ENCODE assay signal across 9 cellular contexts in genomic region chr1:156725683-156726280, GRCh38. TPM values are rescaled to one million over a fixed set of nuclear protein-coding genes. Genes with fewer than 3 reads are reported as not detected.
DNase-seq lines count a peak whose midpoint lies in the region; ATAC-seq and TF ChIP-seq lines count a peak whose summit lies in the region.
"Had no signal": no experiment of that assay in that cellular context is flagged by ENCODE, and none has a peak within 500 bp of the region (broad histone marks: within the 10 kb centered on the region; RNA-seq: fewer than 3 reads in every experiment).

No MANE protein-coding gene starts in this region.

- H3K4me3 Mint-ChIP-seq in T-cell, result no peak overlapping the region
- H3K4me3 Mint-ChIP-seq: activated naive CD4-positive, alpha-beta T cell treated with anti-CD3 and anti-CD28 coated beads, Interleukin-2, amount 50 U/mL, for 24 hours had no signal

- DNase-seq in CMK (ENCODE audit: low read depth), result peak; percentile 85
- DNase-seq in NCI-H146 treated with DMSO at 0.1 percent for 48 hours (lab: John Stamatoyannopoulos, UW; ENCODE audit: unreplicated experiment), result peak; percentile 77
- DNase-seq in T-cell, result peak; percentile 37 to 81 (median 72)
- peak in 54 of 56 donors; percentile 18 to 93 (median 65) for DNase-seq in amygdala (lab: John Stamatoyannopoulos, UW)
- DNase-seq in right atrium auricular region (ENCODE audit: low spot score), result peak; percentile 93
- DNase-seq in psoas muscle, result peak; percentile 88 to 94

- WGBS in psoas muscle, 3 donors, result 11 to 14% (median 11%) methylated on average over 17 to 18 of the region's 18 CpGs
- WGBS in urinary bladder, result 11% methylated on average over 18 of the region's 18 CpGs

- H3K36me3 ChIP-seq in right atrium auricular region (peaks cover 45% of the 10 kb centered on the region), psoas muscle (ENCODE audit: insufficient read depth in 1 of 2, low read depth in 1 of 2) (peaks cover 7 to 51% of the 10 kb centered on the region in 2 donors), urinary bladder (ENCODE audit: insufficient read depth) (peaks cover 2% of the 10 kb centered on the region)

- intact Hi-C loops in psoas muscle (cut with DNase I), result loop anchor here (1.0 to 5.0 kb wide), 4 partner anchors 35 to 67 kb away; partner anchors contain the start of gene PRCC (in 1 of the 2)

- peak overlapping the region; percentile 35 to 44 for H3K27ac ChIP-seq in right atrium auricular region
- H3K27ac ChIP-seq in psoas muscle, result peak overlapping the region; percentile 67
- H3K27ac ChIP-seq in urinary bladder (ENCODE audit: low read depth), result no peak overlapping the region

- ATAC-seq in GM21717 (IDR thresholded peaks at IDR 0.05; ENCODE audit: unreplicated experiment), result peak; percentile 34
- peak in 3 of 4 experiments; percentile 10 to 36 (median 28) for ATAC-seq in T-cell (replicated peaks in 1 of 4)
- peak; percentile 73 to 78 (median 74) for ATAC-seq in psoas muscle

- H3K9me3 Mint-ChIP-seq in T-cell, result no peaks in the 10 kb centered on the region
- H3K9me3 Mint-ChIP-seq: activated naive CD4-positive, alpha-beta T cell treated with anti-CD3 and anti-CD28 coated beads, Interleukin-2, amount 50 U/mL, for 24 hours had no signal

- H3K9me3 ChIP-seq in right atrium auricular region (no peaks in the 10 kb centered on the region), psoas muscle (no peaks in the 10 kb centered on the region)

- peaks cover 23 to 32% (median 30%) of the 10 kb centered on the region in 3 donors for H3K4me1 Mint-ChIP-seq in T-cell

- H3K4me3 ChIP-seq in right atrium auricular region (peak overlapping the region; percentile 21 to 33), psoas muscle (peak overlapping the region; percentile 80), urinary bladder (ENCODE audit: low read depth, low read length) (peak overlapping the region; percentile 5)

- H3K27ac Mint-ChIP-seq in T-cell, result no peak overlapping the region
- H3K27ac Mint-ChIP-seq: activated naive CD4-positive, alpha-beta T cell treated with anti-CD3 and anti-CD28 coated beads, Interleukin-2, amount 50 U/mL, for 24 hours had no signal

- H3K4me1 ChIP-seq in right atrium auricular region (peaks cover 0 to 43% of the 10 kb centered on the region in 2 donors), psoas muscle (peaks cover 45% of the 10 kb centered on the region), urinary bladder (ENCODE audit: insufficient read depth) (peaks cover 4% of the 10 kb centered on the region)

- peaks cover 23% of the 10 kb centered on the region for H3K36me3 Mint-ChIP-seq in T-cell

- H3K27me3 Mint-ChIP-seq in T-cell, result no peaks in the 10 kb centered on the region
- H3K27me3 Mint-ChIP-seq: activated naive CD4-positive, alpha-beta T cell treated with anti-CD3 and anti-CD28 coated beads, Interleukin-2, amount 50 U/mL, for 24 hours had no signal

- CTCF ChIA-PET in T-cell (lab: Charles Lee), result interaction anchor here (0.5 to 4.7 kb wide), 31 partner anchors 9 to 164 kb away, joined by 3 to 68 read pairs (median 5); partner anchors contain the start of genes CRABP2 (in 1 of the 2), HDGF (in 1 of the 2), MRPL24 (in 1 of the 2) and NES (in 1 of the 2)

- TF ChIP-seq CTCF in right atrium auricular region (IDR thresholded peaks at IDR 0.05), result peak; percentile 84 to 90
- peak; percentile 96 for TF ChIP-seq CTCF in psoas muscle (IDR thresholded peaks at IDR 0.05)

- POLR2A ChIA-PET in T-cell (lab: Charles Lee), result interaction anchor here in 1 of 2 donors (0.6 to 1.2 kb wide), 4 partner anchors 15 to 42 kb away, joined by 3 to 17 read pairs (median 6); partner anchors contain the start of genes HDGF, MRPL24 and PRCC

- no peaks in the 10 kb centered on the region for H3K27me3 ChIP-seq in right atrium auricular region
- H3K27me3 ChIP-seq in psoas muscle (ENCODE audit: insufficient read depth in 3 of 3, low read length in 2 of 3), result no peaks in the 10 kb centered on the region

RNA-seq across cellular contexts. Expression of gene METTL25B, which starts 2.5 kb away (rescaled TPM):
- 10 to 100 TPM; 13.0 to 36.1 (median 32.3) TPM for total RNA-seq in T-cell
- total RNA-seq in right atrium auricular region, result 10 to 100 TPM in 1 of 2 donors, 1 to 10 TPM in 1; 7.4 to 15.6 TPM
- total RNA-seq in psoas muscle, result 10 to 100 TPM; 18.5 to 32.1 (median 28.5) TPM
- polyA plus RNA-seq in psoas muscle, result 10 to 100 TPM; 22.1 to 31.5 (median 27.0) TPM
- total RNA-seq in urinary bladder, result 11.4 TPM
- polyA plus RNA-seq in urinary bladder, result 32.6 TPM

RNA-seq across cellular contexts. Expression of gene ISG20L2, which starts 2.8 kb away (rescaled TPM):
- total RNA-seq in T-cell (10 to 100 TPM; 35.3 to 63.7 (median 44.3) TPM), right atrium auricular region (10 to 100 TPM; 13.6 to 18.0 TPM), psoas muscle (10 to 100 TPM in 3 of 4 donors, 1 to 10 TPM in 1; 7.4 to 19.8 (median 16.5) TPM), urinary bladder (12.5 TPM)
- polyA plus RNA-seq in psoas muscle (10 to 100 TPM in 2 of 3 donors, 1 to 10 TPM in 1; 7.6 to 20.4 (median 20.2) TPM), urinary bladder (22.8 TPM)

RNA-seq across cellular contexts. Expression of gene MRPL24, which starts 15.1 kb away (rescaled TPM):
- total RNA-seq in T-cell (10 to 100 TPM; 23.8 to 66.6 (median 52.6) TPM), right atrium auricular region (10 to 100 TPM; 45.8 to 50.5 TPM), psoas muscle (100 to 1,000 TPM in 2 of 4 donors, 10 to 100 TPM in 2; 86.1 to 137 (median 99.8) TPM), urinary bladder (25.8 TPM)
- polyA plus RNA-seq in psoas muscle (100 to 1,000 TPM; 140 to 174 (median 146) TPM), urinary bladder (115 TPM)

RNA-seq across cellular contexts. Expression of gene CRABP2, which starts 20.4 kb away (rescaled TPM):
- total RNA-seq in T-cell (1 to 10 TPM in 4 of 5 donors, under 1 TPM in 1; 0.76 to 3.6 (median 1.6) TPM), right atrium auricular region (1 to 10 TPM in 1 of 2 donors, under 1 TPM in 1; 0.67 to 2.5 TPM), psoas muscle (1 to 10 TPM in 2 of 4 donors, under 1 TPM in 1, not detected in 1; 0.71 to 1.7 (median 1.6) TPM), urinary bladder (37.9 TPM)
- polyA plus RNA-seq in psoas muscle (under 1 TPM; 0.13 to 0.57 (median 0.53) TPM), urinary bladder (25.3 TPM)

RNA-seq across cellular contexts. Expression of gene HDGF, which starts 25.7 kb away (rescaled TPM):
- total RNA-seq in T-cell (100 to 1,000 TPM in 2 of 5 donors, 10 to 100 TPM in 3; 72.9 to 108 (median 90.3) TPM), right atrium auricular region (100 to 1,000 TPM; 110 to 137 TPM), psoas muscle (100 to 1,000 TPM; 164 to 240 (median 208) TPM), urinary bladder (74.8 TPM)
- polyA plus RNA-seq in psoas muscle (100 to 1,000 TPM; 161 to 367 (median 163) TPM), urinary bladder (113 TPM)

Comparison
In these comparisons a context has a peak if more than half of its experiments do, and no peak if none do; other contexts are left out.
1. H3K4me3 ChIP-seq: peak in every context shown above with its lines; median percentile 80 in psoas muscle; 27 in right atrium auricular region; 5 in urinary bladder.